ENCODE assay signal across 20 cellular contexts in genomic region chr5:84478603-84479002, GRCh38.
DNase-seq lines count a peak whose midpoint lies in the region; ATAC-seq, FAIRE-seq and TF ChIP-seq lines count a peak whose summit lies in the region.
"Had no signal": no experiment of that assay in that cellular context is flagged by ENCODE, and none has a peak within 500 bp of the region (broad histone marks: within the 10 kb centered on the region; RNA-seq: fewer than 3 reads in every experiment).

No MANE protein-coding gene starts in this region.

- H2AFZ ChIP-seq in keratinocyte (ENCODE audit: control insufficient read depth, low read length), result no peak overlapping the region

- FAIRE-seq in keratinocyte (lab: Jason Lieb, UNC), result no peak
- FAIRE-seq: D721Med, G401.6 had no signal

- H3K4me1 Mint-ChIP-seq in stimulated activated effector memory CD8-positive, alpha-beta T cell treated with anti-CD3 and anti-CD28 coated beads, Interleukin-12 subunit alpha, Interleukin-12 subunit beta, amount 100 ng/mL, for 72 hours, result no peaks in the 10 kb centered on the region
- H3K4me1 Mint-ChIP-seq in naive thymus-derived CD8-positive, alpha-beta T cell, result no peaks in the 10 kb centered on the region

- no peaks in the 10 kb centered on the region for H4K20me1 ChIP-seq in keratinocyte (ENCODE audit: control insufficient read depth, extremely low read depth, insufficient read depth, low read length)

- H3K27me3 Mint-ChIP-seq in naive thymus-derived CD8-positive, alpha-beta T cell, result peaks cover 0 to under 1% (median 0%) of the 10 kb centered on the region in 5 donors

- peaks cover 19% of the 10 kb centered on the region for H3K9me3 Mint-ChIP-seq in stimulated activated effector memory CD8-positive, alpha-beta T cell treated with anti-CD3 and anti-CD28 coated beads, Interleukin-12 subunit alpha, Interleukin-12 subunit beta, amount 100 ng/mL, for 72 hours
- H3K9me3 Mint-ChIP-seq in naive thymus-derived CD8-positive, alpha-beta T cell, result peaks cover 0 to 21% (median 4%) of the 10 kb centered on the region in 9 donors

- no peaks in the 10 kb centered on the region for H3K9me1 ChIP-seq in keratinocyte (ENCODE audit: control insufficient read depth, extremely low read depth, insufficient read depth, low read length)

- no peak for TF ChIP-seq CTCF in cardiac fibroblast (IDR thresholded peaks at IDR 0.05; ENCODE audit: low read depth, low read length)
- TF ChIP-seq CTCF in keratinocyte (optimal IDR thresholded peaks at IDR 0.05 in 1 of 3, IDR thresholded peaks at IDR 0.05 in 1 of 3, conservative IDR thresholded peaks at IDR 0.05 in 1 of 3; ENCODE audit: extremely low read depth in 1 of 3, insufficient read depth in 2 of 3, low read length in 3 of 3), result no peak

- POLR2A ChIA-PET in naive thymus-derived CD8-positive, alpha-beta T cell (lab: Charles Lee), result no interaction called here

- no peak overlapping the region for H3K4me3 Mint-ChIP-seq in stimulated activated effector memory CD8-positive, alpha-beta T cell treated with anti-CD3 and anti-CD28 coated beads, Interleukin-12 subunit alpha, Interleukin-12 subunit beta, amount 100 ng/mL, for 72 hours
- H3K4me3 Mint-ChIP-seq in naive thymus-derived CD8-positive, alpha-beta T cell, result no peak overlapping the region
- H3K4me3 Mint-ChIP-seq: H9 had no signal

- no peak overlapping the region for H3K9ac ChIP-seq in keratinocyte (ENCODE audit: control insufficient read depth, extremely low read depth, insufficient read depth, low read length)

- H3K36me3 ChIP-seq in keratinocyte (ENCODE audit: control insufficient read depth in 2 of 2, extremely low read depth in 1 of 2, insufficient read depth in 2 of 2, low read length in 2 of 2), result no peaks in the 10 kb centered on the region

- H3K27ac Mint-ChIP-seq in stimulated activated effector memory CD8-positive, alpha-beta T cell treated with anti-CD3 and anti-CD28 coated beads, Interleukin-12 subunit alpha, Interleukin-12 subunit beta, amount 100 ng/mL, for 72 hours, result no peak overlapping the region
- no peak overlapping the region for H3K27ac Mint-ChIP-seq in naive thymus-derived CD8-positive, alpha-beta T cell

- dilution Hi-C loops in keratinocyte (cut with MboI; ENCODE audit: extremely low pct_ligation_motif_present, low sequenced_read_pairs), result no loop called here

- no peaks in the 10 kb centered on the region for H3K36me3 Mint-ChIP-seq in stimulated activated effector memory CD8-positive, alpha-beta T cell treated with anti-CD3 and anti-CD28 coated beads, Interleukin-12 subunit alpha, Interleukin-12 subunit beta, amount 100 ng/mL, for 72 hours
- peaks cover 0 to under 1% (median 0%) of the 10 kb centered on the region in 3 donors for H3K36me3 Mint-ChIP-seq in naive thymus-derived CD8-positive, alpha-beta T cell

- DNase-seq in HT1080 (ENCODE audit: low read depth) (peak; percentile 42), RKO (ENCODE audit: low spot score) (peak; percentile 37), cardiac fibroblast (ENCODE audit: low read depth in 2 of 2) (peak; percentile 1 to 21), keratinocyte (ENCODE audit: low read depth, low spot score) (peak; percentile 1), NCI-H2081 treated with DMSO at 0.1 percent for 48 hours (lab: John Stamatoyannopoulos, UW) (no peak), EL (no peak)
- DNase-seq in stimulated activated effector memory CD8-positive, alpha-beta T cell treated with anti-CD3 and anti-CD28 coated beads, Interleukin-12 subunit alpha, Interleukin-12 subunit beta, amount 100 ng/mL, for 72 hours (ENCODE audit: low spot score in 2 of 2), result no peak
- no peak for DNase-seq in naive thymus-derived CD8-positive, alpha-beta T cell
- DNase-seq: AML-193, DMS79, H9, MM.1S, NCI-H1092 treated with DMSO at 0.1 percent for 48 hours, NCI-H2107, NCI-H510A treated with DMSO at 0.1 percent for 48 hours, NCI-H774, SIG-M5 had no signal

- H3K79me2 ChIP-seq in keratinocyte (ENCODE audit: control insufficient read depth, insufficient read depth, low read length), result no peaks in the 10 kb centered on the region

- H3K4me1 ChIP-seq in keratinocyte (ENCODE audit: control insufficient read depth, extremely low read depth, insufficient read depth, low read length), result no peaks in the 10 kb centered on the region

- H3K4me2 ChIP-seq in keratinocyte (ENCODE audit: control insufficient read depth, extremely low read depth, insufficient read depth, low read depth, low read length), result no peak overlapping the region

- no peak overlapping the region for H3K27ac ChIP-seq in keratinocyte (ENCODE audit: control insufficient read depth, insufficient read depth, low read length)
- H3K27ac ChIP-seq: C4-2B had no signal

- no peaks in the 10 kb centered on the region for H3K9me3 ChIP-seq in keratinocyte (ENCODE audit: control insufficient read depth, low read depth, low read length)

- H3K27me3 ChIP-seq in keratinocyte (ENCODE audit: control insufficient read depth, extremely low read depth, insufficient read depth, low read length), result no peaks in the 10 kb centered on the region

- ATAC-seq in stimulated activated effector memory CD8-positive, alpha-beta T cell treated with anti-CD3 and anti-CD28 coated beads, Interleukin-12 subunit alpha, Interleukin-12 subunit beta, amount 100 ng/mL, for 72 hours, result no peak
- no peak for ATAC-seq in naive thymus-derived CD8-positive, alpha-beta T cell

- H3K4me3 ChIP-seq in cardiac fibroblast (replicated peaks in 1 of 2; ENCODE audit: low read depth in 2 of 2, low read length in 2 of 2) (no peak overlapping the region), keratinocyte (ENCODE audit: control insufficient read depth in 2 of 3, extremely low read depth in 1 of 3, insufficient read depth in 2 of 3, low read depth in 1 of 3, low read length in 3 of 3) (no peak overlapping the region)

Comparison
In these comparisons a context has a peak if more than half of its experiments do, and no peak if none do; other contexts are left out.
1. DNase-seq: peak in HT1080 (single experiment), RKO (single experiment), cardiac fibroblast (2 of 2) and keratinocyte (single experiment); none in stimulated activated effector memory CD8-positive, alpha-beta T cell treated with anti-CD3 and anti-CD28 coated beads, Interleukin-12 subunit alpha, Interleukin-12 subunit beta, amount 100 ng/mL, for 72 hours (0 of 2), naive thymus-derived CD8-positive, alpha-beta T cell (0 of 10), NCI-H2081 treated with DMSO at 0.1 percent for 48 hours (single experiment) and EL (single experiment).